10 cellular contexts compared by ENCODE assay signal in the genomic region with DNA sequence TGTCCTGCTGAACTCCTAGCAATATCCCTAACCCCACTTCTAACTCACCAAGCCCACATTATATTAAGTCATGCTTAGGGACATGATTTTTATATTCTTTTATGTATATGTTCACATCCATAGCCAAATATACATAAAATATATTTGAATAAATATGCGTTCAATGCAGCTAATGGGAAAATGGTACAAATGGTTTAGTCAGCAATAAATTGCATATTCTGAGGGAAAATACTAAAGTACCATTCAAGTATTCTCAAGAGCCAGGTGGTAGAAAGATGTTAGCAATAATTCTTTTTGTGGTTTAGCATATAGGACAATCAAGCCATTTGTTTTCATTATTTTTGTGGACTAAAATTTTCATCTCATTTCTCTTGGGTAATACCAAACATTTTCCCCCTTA.
"Had no signal": no experiment of that assay in that cellular context is flagged by ENCODE, and none has a peak within 500 bp of the region (broad histone marks: within the 10 kb centered on the region; RNA-seq: fewer than 3 reads in every experiment).

No MANE protein-coding gene starts in this region.

- H3K4me1 ChIP-seq: HAP-1 had no signal

- H3K4me1 Mint-ChIP-seq: H9 had no signal

- ATAC-seq: GM23338, HCT116 had no signal

- DNase-seq: GM23248, GOT3, H7, H9, HCEC 1CT had no signal

- H3K36me3 ChIP-seq: HAP-1 had no signal

- FAIRE-seq: H1, H54 had no signal

- H3K4me3 ChIP-seq: GM23248, GM23338, HAP-1 had no signal

- H3K9ac ChIP-seq: GM23248 had no signal

- H3K4me3 Mint-ChIP-seq: GM23338, H9 had no signal

- H3K4me2 ChIP-seq: GM23338 had no signal

- H3K9me3 ChIP-seq: HAP-1 had no signal

- H2AFZ ChIP-seq: GM23248, GM23338 had no signal

- H3K27ac ChIP-seq: GM23248 had no signal

- H3K27ac Mint-ChIP-seq: GM23338, H9 had no signal
